ENCODE assay signal across 24 cellular contexts in genomic region chr4:147101678-147102077, GRCh38.
"Had no signal": no experiment of that assay in that cellular context is flagged by ENCODE, and none has a peak within 500 bp of the region (broad histone marks: within the 10 kb centered on the region; RNA-seq: fewer than 3 reads in every experiment).

No MANE protein-coding gene starts in this region.

- DNase-seq: activated CD4-positive, alpha-beta memory T cell treated with anti-CD3 and anti-CD28 coated beads, Interleukin-2, amount 10 ng/mL, durations not matched to agents 7 days and 5 days; activated CD4-positive, alpha-beta T cell treated with anti-CD3 and anti-CD28 coated beads, Interleukin-2, amount 10 ng/mL, durations not matched to agents 24 days and 14 days; activated effector memory CD4-positive, alpha-beta T cell treated with Interleukin-2 at 50 U/mL for 16 hours; activated naive CD4-positive, alpha-beta T cell treated with anti-CD3 and anti-CD28 coated beads, Interleukin-2, amount 10 ng/mL, durations not matched to agents 7 days and 5 days; activated T-cell treated with anti-CD3 and anti-CD28 coated beads, Interleukin-2, amount 50 U/mL, for 72 hours; amygdala; effector CD4-positive, alpha-beta T cell; kidney; left lung; mammary epithelial cell; pancreas; psoas muscle; right cardiac atrium; stimulated activated CD4-positive, alpha-beta T cell treated with anti-CD3 and anti-CD28 coated beads, Interleukin-1b, Interleukin-23, amount 100 ng/mL, for 48 hours; substantia nigra; T-helper 2 cell; thyroid gland had no signal

- H3K36me3 ChIP-seq: cardiac muscle cell, left lung, neutrophil, pancreas, thyroid gland had no signal

- H3K27me3 ChIP-seq: cardiac muscle cell, left lung, thyroid gland had no signal

- H3K9me3 ChIP-seq: left lung, neutrophil, pancreas, psoas muscle, thyroid gland had no signal

- H3K4me1 ChIP-seq: left lung, pancreas had no signal

- ATAC-seq: activated CD4-positive, CD25-positive, alpha-beta regulatory T cell treated with anti-CD3 and anti-CD28 coated beads, Interleukin-2, amount 50 U/mL, for 24 hours; activated T-cell treated with anti-CD3 and anti-CD28 coated beads, Interleukin-2, amount 50 U/mL, for 72 hours; esophagus mucosa; left lung; natural killer cell treated with Interleukin-12 subunit alpha and Interleukin-12 subunit beta and Interleukin-15 and Interleukin-18, amount 100 ng/mL, for 72 hours; pancreas; psoas muscle; right cardiac atrium had no signal

- H3K27ac ChIP-seq: cardiac muscle cell, left lung, neutrophil, pancreas, psoas muscle, VCaP had no signal

- H3K4me3 ChIP-seq: cardiac muscle cell, left lung, pancreas, psoas muscle, skin epidermis, thyroid gland had no signal
